ENCODE assay signal across 8 cellular contexts in genomic region chr3:19147905-19148767, GRCh38. TPM values are rescaled to one million over a fixed set of nuclear protein-coding genes. Genes with fewer than 3 reads are reported as not detected.
DNase-seq lines count a peak whose midpoint lies in the region; ATAC-seq and TF ChIP-seq lines count a peak whose summit lies in the region.

KCNH8 (plus strand) TSS chr3:19148510; CDS start chr3:19148720, 210 bp downstream.

- no peak for TF ChIP-seq CTCF in CD4-positive, alpha-beta T cell (IDR thresholded peaks at IDR 0.05)

- no peaks in the 10 kb centered on the region for H3K79me2 ChIP-seq in Karpas-422 (ENCODE audit: low read length)

- peaks cover 41% of the 10 kb centered on the region for H3K27me3 Mint-ChIP-seq in CD4-positive, alpha-beta T cell
- H3K27me3 Mint-ChIP-seq in activated CD4-positive, alpha-beta T cell treated with anti-CD3 and anti-CD28 coated beads, Interleukin-2, amount 10 ng/mL, durations not matched to agents 7 days and 5 days, result peaks cover 36% of the 10 kb centered on the region
- peaks cover 7 to 27% (median 13%) of the 10 kb centered on the region in 5 donors for H3K27me3 Mint-ChIP-seq in naive thymus-derived CD8-positive, alpha-beta T cell

- H2AFZ ChIP-seq in Karpas-422 (ENCODE audit: low read length), result peak within 1 kb of the TSS; percentile 99

- CTCF ChIA-PET in CD4-positive, alpha-beta T cell (lab: Charles Lee), result no interaction called here
- CTCF ChIA-PET in activated CD4-positive, alpha-beta T cell treated with anti-CD3 and anti-CD28 coated beads, Interleukin-2, amount 10 ng/mL, durations not matched to agents 7 days and 5 days (lab: Charles Lee), result no interaction called here

- H3K9me3 ChIP-seq in CD4-positive, alpha-beta T cell (ENCODE audit: control insufficient read depth, low read length), result no peaks in the 10 kb centered on the region
- no peaks in the 10 kb centered on the region for H3K9me3 ChIP-seq in Karpas-422 (ENCODE audit: low read length)

- H3K27me3 ChIP-seq in CD4-positive, alpha-beta T cell (ENCODE audit: control insufficient read depth, insufficient read depth, low read length), result peaks cover 36% of the 10 kb centered on the region
- H3K27me3 ChIP-seq in Karpas-422 (ENCODE audit: low read length), result no peaks in the 10 kb centered on the region

- H3K36me3 ChIP-seq in Karpas-422 (ENCODE audit: insufficient read depth, low read length), result no peaks in the 10 kb centered on the region

- H3K9me3 Mint-ChIP-seq in CD4-positive, alpha-beta T cell, result peaks cover 8% of the 10 kb centered on the region
- peaks cover 12% of the 10 kb centered on the region for H3K9me3 Mint-ChIP-seq in activated CD4-positive, alpha-beta T cell treated with anti-CD3 and anti-CD28 coated beads, Interleukin-2, amount 10 ng/mL, durations not matched to agents 7 days and 5 days
- peaks cover 0 to 8% (median 3%) of the 10 kb centered on the region in 9 donors for H3K9me3 Mint-ChIP-seq in naive thymus-derived CD8-positive, alpha-beta T cell

- peak in 3 of 10 experiments; percentile 0 to 1 (median 1) for DNase-seq in CD4-positive, alpha-beta T cell
- DNase-seq in Karpas-422 (no peak), RPMI8226 (no peak)
- no peak for DNase-seq in activated CD4-positive, alpha-beta T cell treated with anti-CD3 and anti-CD28 coated beads, Interleukin-2, amount 10 ng/mL, durations not matched to agents 7 days and 5 days
- peak in 9 of 10 donors; percentile 3 to 64 (median 19) for DNase-seq in naive thymus-derived CD8-positive, alpha-beta T cell

- peak within 1 kb of the TSS; percentile 95 for H3K4me2 ChIP-seq in Karpas-422 (ENCODE audit: low read depth, low read length, poor library complexity, severe bottlenecking)

- ATAC-seq in CD4-positive, alpha-beta T cell (ENCODE audit: poor library complexity), result no peak
- peak; percentile 31 for ATAC-seq in esophagus mucosa
- peak in 1 of 2 donors; percentile 18 for ATAC-seq in naive thymus-derived CD8-positive, alpha-beta T cell
- no peak for ATAC-seq in HG02970 (IDR thresholded peaks at IDR 0.05; ENCODE audit: low FRiP score, unreplicated experiment)
- no peak for ATAC-seq in GM19463 (IDR thresholded peaks at IDR 0.05; ENCODE audit: unreplicated experiment)

- no peaks in the 10 kb centered on the region for H3K9me2 ChIP-seq in Karpas-422 (replicated peaks; ENCODE audit: insufficient read depth, low read length)

- peaks cover 25% of the 10 kb centered on the region for H3K4me1 Mint-ChIP-seq in CD4-positive, alpha-beta T cell (ENCODE audit: low read depth)
- peaks cover 21% of the 10 kb centered on the region for H3K4me1 Mint-ChIP-seq in activated CD4-positive, alpha-beta T cell treated with anti-CD3 and anti-CD28 coated beads, Interleukin-2, amount 10 ng/mL, durations not matched to agents 7 days and 5 days
- peaks cover 10 to 38% (median 23%) of the 10 kb centered on the region in 4 donors for H3K4me1 Mint-ChIP-seq in naive thymus-derived CD8-positive, alpha-beta T cell

- H3K27ac ChIP-seq in CD4-positive, alpha-beta T cell (ENCODE audit: low read depth, low read length), result peak within 1 kb of the TSS; percentile 13
- no peak within 1 kb of the TSS for H3K27ac ChIP-seq in Karpas-422 (ENCODE audit: low read length)

- H3K9ac ChIP-seq in Karpas-422 (ENCODE audit: low read length), result peak within 1 kb of the TSS; percentile 82

- POLR2A ChIA-PET in CD4-positive, alpha-beta T cell (lab: Charles Lee), result no interaction called here
- POLR2A ChIA-PET in activated CD4-positive, alpha-beta T cell treated with anti-CD3 and anti-CD28 coated beads, Interleukin-2, amount 10 ng/mL, durations not matched to agents 7 days and 5 days (lab: Charles Lee), result no interaction called here
- POLR2A ChIA-PET in naive thymus-derived CD8-positive, alpha-beta T cell (lab: Charles Lee), result no interaction called here

- no peaks in the 10 kb centered on the region for H3K36me3 Mint-ChIP-seq in CD4-positive, alpha-beta T cell (ENCODE audit: low read depth)
- H3K36me3 Mint-ChIP-seq in activated CD4-positive, alpha-beta T cell treated with anti-CD3 and anti-CD28 coated beads, Interleukin-2, amount 10 ng/mL, durations not matched to agents 7 days and 5 days (ENCODE audit: low read depth), result no peaks in the 10 kb centered on the region
- H3K36me3 Mint-ChIP-seq in naive thymus-derived CD8-positive, alpha-beta T cell, result no peaks in the 10 kb centered on the region

- peaks cover 16% of the 10 kb centered on the region for H3K4me1 ChIP-seq in Karpas-422 (ENCODE audit: low read length)

- H4K20me1 ChIP-seq in Karpas-422 (ENCODE audit: insufficient read depth, low read depth, low read length), result no peaks in the 10 kb centered on the region

- peak within 1 kb of the TSS; percentile 94 for H3K4me3 Mint-ChIP-seq in CD4-positive, alpha-beta T cell
- H3K4me3 Mint-ChIP-seq in activated CD4-positive, alpha-beta T cell treated with anti-CD3 and anti-CD28 coated beads, Interleukin-2, amount 10 ng/mL, durations not matched to agents 7 days and 5 days, result peak within 1 kb of the TSS; percentile 79
- H3K4me3 Mint-ChIP-seq in naive thymus-derived CD8-positive, alpha-beta T cell, result peak within 1 kb of the TSS; percentile 89 to 98 (median 96)

- peak within 1 kb of the TSS; percentile 78 for H3K27ac Mint-ChIP-seq in CD4-positive, alpha-beta T cell
- peak within 1 kb of the TSS; percentile 82 for H3K27ac Mint-ChIP-seq in activated CD4-positive, alpha-beta T cell treated with anti-CD3 and anti-CD28 coated beads, Interleukin-2, amount 10 ng/mL, durations not matched to agents 7 days and 5 days
- H3K27ac Mint-ChIP-seq in naive thymus-derived CD8-positive, alpha-beta T cell, result peak within 1 kb of the TSS; percentile 79 to 94 (median 93)

- peak within 1 kb of the TSS; percentile 90 for H3K4me3 ChIP-seq in Karpas-422 (ENCODE audit: low read length)

- intact Hi-C loops in CD4-positive, alpha-beta T cell (cut with DNase I, micrococcal nuclease), result loop anchor here in 1 of 2 experiments (10.0 kb wide), 1 partner anchor 797 kb away; the partner anchor contains the start of gene RAB5A

RNA-seq across cellular contexts. Expression of gene KCNH8, which starts in this region (rescaled TPM):
- total RNA-seq in CD4-positive, alpha-beta T cell, result not detected
- total RNA-seq in Karpas-422 (2014; rRNA removed; shearing (Covaris generic); ENCODE audit: low replicate concordance), result 0.11 and 0.19 TPM in 2 replicates
- not detected for total RNA-seq in activated CD4-positive, alpha-beta T cell treated with anti-CD3 and anti-CD28 coated beads, Interleukin-2, amount 10 ng/mL, durations not matched to agents 7 days and 5 days
- total RNA-seq in esophagus mucosa, result 0.08 TPM
- total RNA-seq in naive thymus-derived CD8-positive, alpha-beta T cell, result under 1 TPM; 0.26 to 0.58 TPM
- not detected for polyA plus RNA-seq in naive thymus-derived CD8-positive, alpha-beta T cell

Comparison
In these comparisons a context has a peak if more than half of its experiments do, and no peak if none do; other contexts are left out.
1. Peak in ATAC-seq in esophagus mucosa; RNA of the gene not detected or under 1 TPM.
2. Peak in DNase-seq in naive thymus-derived CD8-positive, alpha-beta T cell; RNA of the gene not detected or under 1 TPM.